In the genomic region with DNA sequence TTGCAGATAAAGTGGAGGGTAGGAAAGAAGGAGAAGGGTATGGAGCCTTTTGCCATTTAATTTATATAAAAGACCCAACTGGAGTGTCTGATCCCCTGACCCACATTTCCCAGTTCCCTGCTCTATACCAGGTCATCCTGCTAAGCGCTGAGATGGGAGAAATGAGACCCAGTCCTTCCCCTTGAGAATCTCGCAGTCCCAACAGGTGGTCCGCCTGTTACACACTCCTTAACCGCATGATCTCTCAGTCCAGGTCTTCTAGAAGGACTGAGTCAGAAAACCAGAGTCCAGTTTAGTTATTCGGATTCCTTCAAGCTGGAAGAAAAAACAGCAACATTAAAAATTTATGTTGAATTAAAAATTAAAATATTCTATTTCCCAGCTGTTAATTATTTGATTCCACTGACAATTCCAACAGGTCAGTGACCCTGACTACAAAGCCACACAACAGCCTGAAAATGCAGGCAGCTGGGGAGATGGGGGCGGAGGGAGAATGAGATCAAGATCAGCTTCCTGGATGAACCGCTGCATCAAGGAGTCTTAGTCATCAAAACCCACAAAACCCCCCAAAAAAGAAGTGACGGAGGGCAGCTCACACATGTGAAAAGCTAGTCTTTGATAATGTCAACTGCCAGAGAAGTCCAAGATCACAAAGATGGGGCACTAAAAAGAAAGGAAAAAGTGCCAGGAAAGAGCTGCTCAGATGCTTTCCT, we compare ENCODE assay signal across 14 cellular contexts. TPM values are rescaled to one million over a fixed set of nuclear protein-coding genes. Genes with fewer than 3 reads are reported as not detected.
DNase-seq lines count a peak whose midpoint lies in the region; ATAC-seq and TF ChIP-seq lines count a peak whose summit lies in the region.
"Had no signal": no experiment of that assay in that cellular context is flagged by ENCODE, and none has a peak within 500 bp of the region (broad histone marks: within the 10 kb centered on the region; RNA-seq: fewer than 3 reads in every experiment).

No MANE protein-coding gene starts in this region.

- no peaks in the 10 kb centered on the region for H3K27me3 ChIP-seq in upper lobe of left lung
- H3K27me3 ChIP-seq: testis had no signal

- no peak for TF ChIP-seq POLR2A in upper lobe of left lung (IDR thresholded peaks at IDR 0.05)

- no peaks in the 10 kb centered on the region for H3K9me3 Mint-ChIP-seq in activated CD8-positive, alpha-beta memory T cell treated with anti-CD3 and anti-CD28 coated beads, Interleukin-2, amount 10 ng/mL, durations not matched to agents 7 days and 5 days (ENCODE audit: low read depth)

- DNase-seq in GM10248 (ENCODE audit: extremely low spot score) (peak; percentile 56), upper lobe of left lung (no peak), epidermal melanocyte (ENCODE audit: insufficient read length, low spot score) (no peak)
- peak; percentile 85 for DNase-seq in activated CD8-positive, alpha-beta memory T cell treated with anti-CD3 and anti-CD28 coated beads, Interleukin-2, amount 10 ng/mL, durations not matched to agents 7 days and 5 days
- peak; percentile 7 for DNase-seq in stimulated activated CD8-positive, alpha-beta memory T cell treated with anti-CD3 and anti-CD28 coated beads, Interleukin-12 subunit alpha, Interleukin-12 subunit beta, amount 100 ng/mL, for 1 hour (ENCODE audit: low read depth)
- DNase-seq: COR-L47; NCI-H146; NK-92 treated with Interleukin-12 subunit alpha and Interleukin-12 subunit beta, amount 100 ng/mL, for 24 hours; occipital lobe; testis had no signal

- H3K4me1 Mint-ChIP-seq in activated CD8-positive, alpha-beta memory T cell treated with anti-CD3 and anti-CD28 coated beads, Interleukin-2, amount 10 ng/mL, durations not matched to agents 7 days and 5 days = peaks cover 46% of the 10 kb centered on the region

- peak overlapping the region; percentile 67 for H3K27ac Mint-ChIP-seq in activated CD8-positive, alpha-beta memory T cell treated with anti-CD3 and anti-CD28 coated beads, Interleukin-2, amount 10 ng/mL, durations not matched to agents 7 days and 5 days
- H3K27ac Mint-ChIP-seq: brain had no signal

- TF ChIP-seq EP300 in upper lobe of left lung (IDR thresholded peaks at IDR 0.05) = no peak

- TF ChIP-seq CTCF in GM10248 (IDR thresholded peaks at IDR 0.05; ENCODE audit: control extremely low read depth, extremely low read depth, low read depth, missing control alignments) (no peak), upper lobe of left lung (IDR thresholded peaks at IDR 0.05) (no peak)

- CTCF ChIA-PET in GM10248 (lab: Yijun Ruan, JAX) = interaction anchor here (1.0 to 2.2 kb wide), 8 partner anchors 8 to 177 kb away, joined by 3 to 7 read pairs (median 4); no protein-coding TSS in a partner anchor
- CTCF ChIA-PET in activated CD8-positive, alpha-beta memory T cell treated with anti-CD3 and anti-CD28 coated beads, Interleukin-2, amount 10 ng/mL, durations not matched to agents 7 days and 5 days (lab: Charles Lee) = interaction anchor here (0.9 to 2.5 kb wide), 8 partner anchors 8 to 182 kb away, joined by 3 to 11 read pairs (median 4); no protein-coding TSS in a partner anchor

- no peak overlapping the region for H3K4me3 ChIP-seq in upper lobe of left lung
- H3K4me3 ChIP-seq: testis had no signal

- POLR2A ChIA-PET in GM10248 (lab: Yijun Ruan, JAX) = interaction anchor here (0.5 kb wide), 1 partner anchor 383 kb away, joined by 5 read pairs; no protein-coding TSS in a partner anchor

- WGBS in upper lobe of left lung, 2 donors = 72 to 83% methylated on average over 8 of the region's 8 CpGs

- H3K36me3 ChIP-seq in KOPT-K1 (ENCODE audit: insufficient read depth, low read length) (no peaks in the 10 kb centered on the region), upper lobe of left lung (no peaks in the 10 kb centered on the region)

- H3K36me3 Mint-ChIP-seq in activated CD8-positive, alpha-beta memory T cell treated with anti-CD3 and anti-CD28 coated beads, Interleukin-2, amount 10 ng/mL, durations not matched to agents 7 days and 5 days = no peaks in the 10 kb centered on the region
- H3K36me3 Mint-ChIP-seq: brain had no signal

- ATAC-seq in activated CD8-positive, alpha-beta memory T cell treated with anti-CD3 and anti-CD28 coated beads, Interleukin-2, amount 10 ng/mL, durations not matched to agents 7 days and 5 days = peak; percentile 91
- ATAC-seq in upper lobe of left lung (ENCODE audit: low FRiP score in 2 of 2) = no peak
- ATAC-seq in SK-N-SH treated with all-trans-retinoic acid at 6 μM for 48 hours = no peak

- peaks cover 0 to 10% (median 4%) of the 10 kb centered on the region in 4 donors for H3K4me1 ChIP-seq in upper lobe of left lung
- H3K4me1 ChIP-seq: testis had no signal

- peaks cover 53% of the 10 kb centered on the region for H3K27me3 Mint-ChIP-seq in activated CD8-positive, alpha-beta memory T cell treated with anti-CD3 and anti-CD28 coated beads, Interleukin-2, amount 10 ng/mL, durations not matched to agents 7 days and 5 days

- H3K27ac ChIP-seq in KOPT-K1 (ENCODE audit: low read depth, low read length, poor library complexity, severe bottlenecking) (peak overlapping the region; percentile 37), upper lobe of left lung (no peak overlapping the region)
- H3K27ac ChIP-seq: testis had no signal

- no peaks in the 10 kb centered on the region for H3K9me3 ChIP-seq in KOPT-K1 (ENCODE audit: insufficient read depth, low read length, poor library complexity, severe bottlenecking)
- no peaks in the 10 kb centered on the region for H3K9me3 ChIP-seq in upper lobe of left lung
- H3K9me3 ChIP-seq: testis had no signal

- H3K4me3 Mint-ChIP-seq in activated CD8-positive, alpha-beta memory T cell treated with anti-CD3 and anti-CD28 coated beads, Interleukin-2, amount 10 ng/mL, durations not matched to agents 7 days and 5 days = no peak overlapping the region
- H3K4me3 Mint-ChIP-seq: brain had no signal

TF ChIP-seq in SK-N-SH treated with all-trans-retinoic acid at 6 μM for 48 hours, 23 proteins besides CTCF, POLR2A, EP300 and RAD21:
- no peak for TF ChIP-seq OSR1 (CRISPR knock-in tag; IDR thresholded peaks at IDR 0.05)
- TF ChIP-seq TCF4 (CRISPR knock-in tag; IDR thresholded peaks at IDR 0.05; ENCODE audit: borderline replicate concordance) = no peak
- no peak for TF ChIP-seq ZC3H10 (CRISPR knock-in tag; IDR thresholded peaks at IDR 0.05)
- TF ChIP-seq ZFP3 (CRISPR knock-in tag; IDR thresholded peaks at IDR 0.05) = no peak
- no peak for TF ChIP-seq ZNF8 (CRISPR knock-in tag; IDR thresholded peaks at IDR 0.05)

RNA-seq across cellular contexts. Expression of a gene that starts 44.0 kb away (rescaled TPM):
- total RNA-seq in activated CD8-positive, alpha-beta memory T cell treated with anti-CD3 and anti-CD28 coated beads, Interleukin-2, amount 10 ng/mL, durations not matched to agents 7 days and 5 days = 1 to 10 TPM in 1 of 2 experiments, not detected in 1; 1.6 TPM
- 10 to 100 TPM in 1 of 6 donors, 1 to 10 TPM in 5; 6.3 to 12.3 (median 8.1) TPM for total RNA-seq in upper lobe of left lung
- total RNA-seq: H1 had no signal

Comparison
In these comparisons a context has a peak if more than half of its experiments do, and no peak if none do; other contexts are left out.
1. DNase-seq: peak in GM10248 (single experiment), activated CD8-positive, alpha-beta memory T cell treated with anti-CD3 and anti-CD28 coated beads, Interleukin-2, amount 10 ng/mL, durations not matched to agents 7 days and 5 days (single experiment) and stimulated activated CD8-positive, alpha-beta memory T cell treated with anti-CD3 and anti-CD28 coated beads, Interleukin-12 subunit alpha, Interleukin-12 subunit beta, amount 100 ng/mL, for 1 hour (single experiment); none in upper lobe of left lung (0 of 2) and epidermal melanocyte (single experiment).